11 cellular contexts compared by ENCODE assay signal in the genomic region with DNA sequence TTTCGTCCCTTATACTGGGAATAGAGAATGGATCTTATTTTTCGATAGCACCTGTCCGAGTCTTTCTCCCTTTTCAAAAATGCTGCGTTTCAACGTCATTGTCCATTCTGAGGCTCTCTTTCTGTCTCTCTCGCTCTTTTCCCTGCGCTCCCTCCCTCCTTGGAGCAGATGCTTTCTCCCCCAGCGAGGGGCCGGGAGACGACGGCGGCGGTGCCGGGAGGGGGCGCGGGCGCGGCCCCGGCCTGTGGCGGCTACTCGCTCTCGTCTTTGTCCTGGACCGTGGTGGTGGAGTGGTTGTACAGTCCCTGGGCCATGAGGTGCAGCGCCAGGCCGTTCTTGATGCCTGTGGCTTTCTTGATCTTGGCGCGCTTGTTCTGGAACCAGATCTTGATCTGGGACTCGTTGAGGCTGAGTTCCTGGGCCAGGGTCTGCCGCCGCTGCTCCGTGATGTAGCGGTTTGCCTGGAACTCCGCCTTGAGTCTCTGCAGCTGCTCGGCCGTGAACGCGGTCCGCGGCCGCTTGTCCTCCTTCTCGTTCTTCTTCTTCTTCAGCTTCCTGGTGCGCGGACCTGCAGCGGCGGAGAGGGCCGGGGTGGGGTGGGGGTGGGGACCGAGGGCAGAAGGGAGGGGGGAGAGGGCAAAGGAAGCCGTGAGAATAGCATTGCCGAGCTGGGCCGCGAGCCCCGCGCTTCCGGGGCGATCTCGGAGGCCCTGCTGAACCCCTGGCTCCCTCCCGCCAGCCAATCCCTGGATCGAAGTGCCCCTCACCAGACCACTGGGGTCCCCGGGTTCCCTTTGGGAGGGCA. TPM values are rescaled to one million over a fixed set of nuclear protein-coding genes. Genes with fewer than 3 reads are reported as not detected.
DNase-seq lines count a peak whose midpoint lies in the region; ATAC-seq and TF ChIP-seq lines count a peak whose summit lies in the region.
"Had no signal": no experiment of that assay in that cellular context is flagged by ENCODE, and none has a peak within 500 bp of the region (broad histone marks: within the 10 kb centered on the region; RNA-seq: fewer than 3 reads in every experiment).

No MANE protein-coding gene starts in this region.

- no peaks in the 10 kb centered on the region for H3K36me3 ChIP-seq in suprapubic skin

- intact Hi-C loops in activated naive CD4-positive, alpha-beta T cell treated with anti-CD3 and anti-CD28 coated beads for 36 hours (cut with micrococcal nuclease), result loop anchor here (10.0 kb wide), 1 partner anchor 1028 kb away; a partner anchor contains a TSS

- no peak overlapping the region for H3K27ac Mint-ChIP-seq in activated naive CD4-positive, alpha-beta T cell treated with anti-CD3 and anti-CD28 coated beads for 36 hours
- peak overlapping the region; percentile 93 for H3K27ac Mint-ChIP-seq in mesothelial cell of epicardium

- peak overlapping the region; percentile 30 for H3K4me3 ChIP-seq in astrocyte of the spinal cord (ENCODE audit: low read depth, low read length)
- peak overlapping the region; percentile 72 for H3K4me3 ChIP-seq in suprapubic skin

- H3K4me1 ChIP-seq in suprapubic skin, result peaks cover 54% of the 10 kb centered on the region

- peaks cover 87% of the 10 kb centered on the region for H3K27me3 ChIP-seq in suprapubic skin

- H3K36me3 Mint-ChIP-seq in activated naive CD4-positive, alpha-beta T cell treated with anti-CD3 and anti-CD28 coated beads for 36 hours (ENCODE audit: low read depth), result no peaks in the 10 kb centered on the region
- H3K36me3 Mint-ChIP-seq in mesothelial cell of epicardium, result peaks cover 21% of the 10 kb centered on the region

- H3K4me1 Mint-ChIP-seq in activated naive CD4-positive, alpha-beta T cell treated with anti-CD3 and anti-CD28 coated beads for 36 hours (ENCODE audit: low read depth), result peaks cover 26% of the 10 kb centered on the region
- peaks cover 56% of the 10 kb centered on the region for H3K4me1 Mint-ChIP-seq in mesothelial cell of epicardium

- CTCF ChIA-PET in activated naive CD4-positive, alpha-beta T cell treated with anti-CD3 and anti-CD28 coated beads for 36 hours (lab: Charles Lee), result interaction anchor here (1.0 kb wide), 1 partner anchor 13 kb away, joined by 3 read pairs; no protein-coding TSS in a partner anchor

- no peak for TF ChIP-seq POLR2A in suprapubic skin (IDR thresholded peaks at IDR 0.05)

- no peak for TF ChIP-seq CTCF in astrocyte of the spinal cord (IDR thresholded peaks at IDR 0.05; ENCODE audit: low read depth, low read length)
- no peak for TF ChIP-seq CTCF in mesothelial cell of epicardium (IDR thresholded peaks at IDR 0.05; ENCODE audit: unreplicated experiment)
- TF ChIP-seq CTCF in suprapubic skin (IDR thresholded peaks at IDR 0.05), result no peak

- no peak for DNase-seq in activated naive CD4-positive, alpha-beta T cell treated with anti-CD3 and anti-CD28 coated beads for 36 hours
- DNase-seq in activated naive CD4-positive, alpha-beta T cell treated with anti-CD3 and anti-CD28 coated beads, Interleukin-2, amount 50 U/mL, for 16 hours, result no peak
- no peak for DNase-seq in astrocyte of the spinal cord (ENCODE audit: low read depth, low spot score)
- no peak for DNase-seq in mesothelial cell of epicardium (ENCODE audit: low spot score in 2 of 2, unreplicated experiment in 2 of 2)
- peak in 1 of 2 donors; percentile 72 for DNase-seq in suprapubic skin (ENCODE audit: low spot score in 2 of 2)
- DNase-seq in COLO829 (ENCODE audit: low spot score), result no peak
- DNase-seq in central memory CD4-positive, alpha-beta T cell, result no peak
- DNase-seq: NCI-H748 treated with DMSO at 0.1 percent for 48 hours had no signal

- 34% methylated on average over 48 of the region's 59 CpGs for WGBS in suprapubic skin

- peaks cover 75% of the 10 kb centered on the region for H3K27me3 Mint-ChIP-seq in activated naive CD4-positive, alpha-beta T cell treated with anti-CD3 and anti-CD28 coated beads for 36 hours (ENCODE audit: low read depth)
- peaks cover 80% of the 10 kb centered on the region for H3K27me3 Mint-ChIP-seq in mesothelial cell of epicardium (ENCODE audit: low read depth)

- peak overlapping the region; percentile 92 for H3K27ac ChIP-seq in suprapubic skin
- H3K27ac ChIP-seq: KMS-11 had no signal

- peak overlapping the region; percentile 46 for H3K4me3 Mint-ChIP-seq in activated naive CD4-positive, alpha-beta T cell treated with anti-CD3 and anti-CD28 coated beads for 36 hours
- H3K4me3 Mint-ChIP-seq in mesothelial cell of epicardium, result peak overlapping the region; percentile 87

- ATAC-seq in GM19467 (IDR thresholded peaks at IDR 0.05; ENCODE audit: unreplicated experiment), result no peak

- no peaks in the 10 kb centered on the region for H3K9me3 Mint-ChIP-seq in activated naive CD4-positive, alpha-beta T cell treated with anti-CD3 and anti-CD28 coated beads for 36 hours
- no peaks in the 10 kb centered on the region for H3K9me3 Mint-ChIP-seq in mesothelial cell of epicardium
- H3K9me3 Mint-ChIP-seq: activated naive CD4-positive, alpha-beta T cell treated with anti-CD3 and anti-CD28 coated beads, Interleukin-2, amount 50 U/mL, for 72 hours had no signal

- in situ Hi-C loops in astrocyte of the spinal cord (cut with HindIII; ENCODE audit: low sequenced_read_pairs), result no loop called here

- no peak for TF ChIP-seq EP300 in suprapubic skin (IDR thresholded peaks at IDR 0.05)

- H3K9me3 ChIP-seq in suprapubic skin, result no peaks in the 10 kb centered on the region

RNA-seq across cellular contexts. Expression of a gene that starts 4.6 kb away (rescaled TPM):
- not detected for total RNA-seq in activated naive CD4-positive, alpha-beta T cell treated with anti-CD3 and anti-CD28 coated beads for 36 hours
- total RNA-seq in mesothelial cell of epicardium, result 17.7 to 18.3 TPM (median 17.9 TPM) in 3 replicates
- total RNA-seq in suprapubic skin, result 10 to 100 TPM in 2 of 4 donors, 1 to 10 TPM in 2; 7.3 to 16.7 (median 11.8) TPM
- total RNA-seq: activated naive CD4-positive, alpha-beta T cell treated with anti-CD3 and anti-CD28 coated beads, Interleukin-2, amount 50 U/mL, for 72 hours had no signal

Comparison
In these comparisons a context has a peak if more than half of its experiments do, and no peak if none do; other contexts are left out.
1. RNA of a gene that starts 4.6 kb away (total RNA-seq): 17.7 to 18.3 TPM in mesothelial cell of epicardium and 7.3 to 16.7 TPM in suprapubic skin; not detected in activated naive CD4-positive, alpha-beta T cell treated with anti-CD3 and anti-CD28 coated beads for 36 hours; every median in the first group is over 4 times any median in the second.